In the genomic region with DNA sequence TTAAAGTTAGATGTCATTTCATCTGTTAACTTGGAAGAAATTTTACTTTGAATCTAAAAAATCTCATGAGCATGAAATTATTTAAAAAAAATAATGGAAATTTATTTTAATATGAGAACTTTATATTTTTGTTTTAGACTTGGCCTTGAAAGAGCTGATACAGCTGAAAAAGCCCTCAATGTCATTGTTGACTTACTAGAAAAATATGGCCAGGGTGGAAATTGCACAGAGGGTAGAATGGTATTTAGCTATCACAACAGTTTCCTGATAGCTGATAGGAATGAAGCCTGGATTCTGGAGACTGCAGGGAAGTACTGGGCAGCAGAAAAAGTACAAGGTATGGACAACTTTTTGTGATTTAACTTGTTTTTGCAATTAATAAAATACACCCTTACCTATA, we compare ENCODE assay signal across 1 cellular context.
TF ChIP-seq lines count a peak whose summit lies in the region.

No MANE protein-coding gene starts in this region.

TF ChIP-seq in K562, 482 proteins besides CTCF, POLR2A, EP300 and RAD21 (continued from another document):
- TF ChIP-seq, protein P1, sequence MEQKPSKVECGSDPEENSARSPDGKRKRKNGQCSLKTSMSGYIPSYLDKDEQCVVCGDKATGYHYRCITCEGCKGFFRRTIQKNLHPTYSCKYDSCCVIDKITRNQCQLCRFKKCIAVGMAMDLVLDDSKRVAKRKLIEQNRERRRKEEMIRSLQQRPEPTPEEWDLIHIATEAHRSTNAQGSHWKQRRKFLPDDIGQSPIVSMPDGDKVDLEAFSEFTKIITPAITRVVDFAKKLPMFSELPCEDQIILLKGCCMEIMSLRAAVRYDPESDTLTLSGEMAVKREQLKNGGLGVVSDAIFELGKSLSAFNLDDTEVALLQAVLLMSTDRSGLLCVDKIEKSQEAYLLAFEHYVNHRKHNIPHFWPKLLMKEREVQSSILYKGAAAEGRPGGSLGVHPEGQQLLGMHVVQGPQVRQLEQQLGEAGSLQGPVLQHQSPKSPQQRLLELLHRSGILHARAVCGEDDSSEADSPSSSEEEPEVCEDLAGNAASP (IDR thresholded peaks at IDR 0.05), result no peak
- TF ChIP-seq NBN (IDR thresholded peaks at IDR 0.05; ENCODE audit: low read depth), result no peak
- TF ChIP-seq, protein P2, sequence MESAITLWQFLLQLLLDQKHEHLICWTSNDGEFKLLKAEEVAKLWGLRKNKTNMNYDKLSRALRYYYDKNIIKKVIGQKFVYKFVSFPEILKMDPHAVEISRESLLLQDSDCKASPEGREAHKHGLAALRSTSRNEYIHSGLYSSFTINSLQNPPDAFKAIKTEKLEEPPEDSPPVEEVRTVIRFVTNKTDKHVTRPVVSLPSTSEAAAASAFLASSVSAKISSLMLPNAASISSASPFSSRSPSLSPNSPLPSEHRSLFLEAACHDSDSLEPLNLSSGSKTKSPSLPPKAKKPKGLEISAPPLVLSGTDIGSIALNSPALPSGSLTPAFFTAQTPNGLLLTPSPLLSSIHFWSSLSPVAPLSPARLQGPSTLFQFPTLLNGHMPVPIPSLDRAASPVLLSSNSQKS (CRISPR knock-in tag; IDR thresholded peaks at IDR 0.05), result no peak
